ENCODE assay signal across 1 cellular context in the genomic region with DNA sequence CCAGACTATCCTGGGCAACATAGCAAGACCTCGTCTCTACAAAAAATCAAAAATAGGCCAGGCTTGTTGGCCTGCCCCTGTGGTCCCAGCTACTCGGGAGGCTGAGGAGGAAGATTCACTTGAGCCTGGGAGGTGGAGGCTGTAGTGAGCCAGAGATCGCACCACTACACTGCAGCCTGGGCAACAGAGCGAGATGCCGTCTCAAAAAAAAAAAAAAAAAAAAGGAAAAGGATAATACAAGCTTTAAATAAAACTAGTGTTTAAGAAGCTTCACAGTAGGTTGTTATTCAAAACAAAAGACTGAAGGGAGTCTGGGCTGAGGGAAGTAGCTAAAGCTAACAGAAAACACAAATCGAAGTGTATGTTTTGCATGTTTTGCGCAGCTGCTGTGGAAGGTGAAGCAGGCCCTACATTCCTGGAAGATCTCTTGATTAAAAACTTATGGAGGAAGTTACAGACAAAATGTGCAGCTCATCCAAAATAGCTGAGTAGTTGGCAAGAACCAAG.
TF ChIP-seq lines count a peak whose summit lies in the region.

No MANE protein-coding gene starts in this region.

TF ChIP-seq in A549, 52 proteins besides CTCF, POLR2A, EP300 and RAD21 (continued from another document):
- TF ChIP-seq HEYL (CRISPR knock-in tag; IDR thresholded peaks at IDR 0.05) (no peak), EHF (CRISPR knock-in tag; IDR thresholded peaks at IDR 0.05) (no peak), POLR2AphosphoS2 (conservative IDR thresholded peaks at IDR 0.05; ENCODE audit: low read length) (no peak), FOXS1 (CRISPR knock-in tag; IDR thresholded peaks at IDR 0.05) (no peak)
